ENCODE assay signal across 16 cellular contexts in genomic region chr5:983568-983967, GRCh38. TPM values are rescaled to one million over a fixed set of nuclear protein-coding genes. Genes with fewer than 3 reads are reported as not detected.
"Had no signal": no experiment of that assay in that cellular context is flagged by ENCODE, and none has a peak within 500 bp of the region (broad histone marks: within the 10 kb centered on the region; RNA-seq: fewer than 3 reads in every experiment).

No MANE protein-coding gene starts in this region.

- DNase-seq: activated CD4-positive, alpha-beta T cell treated with anti-CD3 and anti-CD28 coated beads for 4 hours; activated CD8-positive, alpha-beta memory T cell treated with anti-CD3 and anti-CD28 coated beads for 24 hours; activated naive CD4-positive, alpha-beta T cell treated with Interleukin-2 at 50 U/mL for 16 hours; islet precursor cell; SK-N-SH; stimulated activated CD4-positive, alpha-beta T cell treated with anti-CD3 and anti-CD28 coated beads, Interleukin-2, amount 100 ng/mL, for 48 hours; T-helper 17 cell; thyroid gland had no signal

- ATAC-seq: pancreas, T-helper 17 cell had no signal

- H3K27me3 ChIP-seq: hepatocyte, pancreas, thyroid gland had no signal

- H3K9ac ChIP-seq: SK-N-SH had no signal

- H3K9me3 ChIP-seq: pancreas, SK-N-SH, thyroid gland had no signal

- H3K36me3 Mint-ChIP-seq: WTC11 had no signal

- H3K27ac ChIP-seq: hepatocyte, pancreas, thyroid gland had no signal

- H3K4me1 ChIP-seq: pancreas, thyroid gland had no signal

- H3K27ac Mint-ChIP-seq: stimulated activated memory B cell treated with anti-CD40 and anti-IgM and Interleukin-4, amounts not matched to agents 10 μg/mL and 1 μg/mL and 100 μg/mL, for 72 hours; T-helper 17 cell; WTC11 had no signal

- H3K4me3 ChIP-seq: hepatocyte, lung, pancreas, thyroid gland had no signal

- H3K4me2 ChIP-seq: hepatocyte, SK-N-SH had no signal

- FAIRE-seq: endometrium, pancreas, TTC549 had no signal

- H3K36me3 ChIP-seq: pancreas, thyroid gland had no signal

- H2AFZ ChIP-seq: hepatocyte had no signal

- H3K4me1 Mint-ChIP-seq: stimulated activated memory B cell treated with anti-CD40 and anti-IgM and Interleukin-4, amounts not matched to agents 10 μg/mL and 1 μg/mL and 100 μg/mL, for 72 hours; WTC11 had no signal

- H3K4me3 Mint-ChIP-seq: neural crest cell; stimulated activated memory B cell treated with anti-CD40 and anti-IgM and Interleukin-4, amounts not matched to agents 10 μg/mL and 1 μg/mL and 100 μg/mL, for 72 hours; T-helper 17 cell; WTC11 had no signal

RNA-seq across cellular contexts. Expression of gene NKD2, which starts 25.0 kb away (rescaled TPM):
- total RNA-seq: T-helper 17 cell had no signal
- polyA plus RNA-seq: SK-N-SH had no signal
